12 cellular contexts compared by ENCODE assay signal in genomic region chr3:153767601-153768558, GRCh38.
A peak's percentile ranks its signal among the peaks of the same experiment; 100 is the strongest.
DNase-seq lines count a peak whose midpoint lies in the region; ATAC-seq and TF ChIP-seq lines count a peak whose summit lies in the region.
"Had no signal": no experiment of that assay in that cellular context is flagged by ENCODE, and none has a peak within 500 bp of the region (broad histone marks: within the 10 kb centered on the region; RNA-seq: fewer than 3 reads in every experiment).

No MANE protein-coding gene starts in this region.

- no peaks in the 10 kb centered on the region for H3K36me3 ChIP-seq in left lung
- H3K36me3 ChIP-seq in tibial nerve, result no peaks in the 10 kb centered on the region
- H3K36me3 ChIP-seq: cardiac muscle cell had no signal

- DNase-seq in left lung (no peak), pons (ENCODE audit: low spot score) (no peak), NCI-H82 (lab: John Stamatoyannopoulos, UW) (no peak), tibial nerve (ENCODE audit: low spot score in 2 of 2) (no peak)
- DNase-seq: NCI-H1436 treated with DMSO at 0.1 percent for 48 hours, Right ventricle myocardium superior had no signal

- 90 to 91% methylated on average over 8 to 9 of the region's 9 CpGs for WGBS in tibial nerve, 2 donors

- TF ChIP-seq CTCF in left lung (IDR thresholded peaks at IDR 0.05) (no peak), tibial nerve (IDR thresholded peaks at IDR 0.05) (no peak)

- no peak for TF ChIP-seq EP300 in tibial nerve (IDR thresholded peaks at IDR 0.05)

- H3K4me1 ChIP-seq in left lung, result no peaks in the 10 kb centered on the region
- H3K4me1 ChIP-seq in tibial nerve, result no peaks in the 10 kb centered on the region
- H3K4me1 ChIP-seq: parathyroid adenoma had no signal

- H3K4me3 ChIP-seq in left lung (no peak overlapping the region), tibial nerve (no peak overlapping the region)
- H3K4me3 ChIP-seq: cardiac muscle cell had no signal

- intact Hi-C loops in left lung (cut with DNase I), result loop anchor here in 1 of 2 donors (5.0 to 10.0 kb wide), 2 partner anchors 606 to 723 kb away; partner anchors contain the start of gene RAP2B

- no peak for TF ChIP-seq POLR2A in tibial nerve (IDR thresholded peaks at IDR 0.05)

- H3K27ac ChIP-seq in left lung (no peak overlapping the region), tibial nerve (no peak overlapping the region)
- H3K27ac ChIP-seq: cardiac muscle cell, parathyroid adenoma had no signal

- H3K9me3 ChIP-seq in left lung, result peaks cover 0 to 7% of the 10 kb centered on the region in 2 donors
- H3K9me3 ChIP-seq in tibial nerve, result peaks cover 0 to 15% (median 7%) of the 10 kb centered on the region in 4 donors

- ATAC-seq in GM18498 (IDR thresholded peaks at IDR 0.05; ENCODE audit: unreplicated experiment) (peak; percentile 27), GM21381 (IDR thresholded peaks at IDR 0.05; ENCODE audit: unreplicated experiment) (peak; percentile 14), HG03432 (IDR thresholded peaks at IDR 0.05; ENCODE audit: unreplicated experiment) (peak; percentile 25), left lung (peak; percentile 21), SK-N-SH treated with all-trans-retinoic acid at 6 μM for 48 hours (no peak)

- no peaks in the 10 kb centered on the region for H3K27me3 ChIP-seq in left lung
- no peaks in the 10 kb centered on the region for H3K27me3 ChIP-seq in tibial nerve
- H3K27me3 ChIP-seq: cardiac muscle cell had no signal

TF ChIP-seq in SK-N-SH treated with all-trans-retinoic acid at 6 μM for 48 hours, 23 proteins besides CTCF, POLR2A, EP300 and RAD21:
- TF ChIP-seq ESRRG (CRISPR knock-in tag; IDR thresholded peaks at IDR 0.05), result no peak
- TF ChIP-seq CSDC2 (CRISPR knock-in tag; IDR thresholded peaks at IDR 0.05), result no peak
- no peak for TF ChIP-seq TSHZ2 (CRISPR knock-in tag; IDR thresholded peaks at IDR 0.05)
- TF ChIP-seq PPARA (CRISPR knock-in tag; IDR thresholded peaks at IDR 0.05; ENCODE audit: borderline replicate concordance), result no peak
- no peak for TF ChIP-seq RARB (CRISPR knock-in tag; IDR thresholded peaks at IDR 0.05)
- no peak for TF ChIP-seq ZC3H10 (CRISPR knock-in tag; IDR thresholded peaks at IDR 0.05)
- TF ChIP-seq, protein P1, sequence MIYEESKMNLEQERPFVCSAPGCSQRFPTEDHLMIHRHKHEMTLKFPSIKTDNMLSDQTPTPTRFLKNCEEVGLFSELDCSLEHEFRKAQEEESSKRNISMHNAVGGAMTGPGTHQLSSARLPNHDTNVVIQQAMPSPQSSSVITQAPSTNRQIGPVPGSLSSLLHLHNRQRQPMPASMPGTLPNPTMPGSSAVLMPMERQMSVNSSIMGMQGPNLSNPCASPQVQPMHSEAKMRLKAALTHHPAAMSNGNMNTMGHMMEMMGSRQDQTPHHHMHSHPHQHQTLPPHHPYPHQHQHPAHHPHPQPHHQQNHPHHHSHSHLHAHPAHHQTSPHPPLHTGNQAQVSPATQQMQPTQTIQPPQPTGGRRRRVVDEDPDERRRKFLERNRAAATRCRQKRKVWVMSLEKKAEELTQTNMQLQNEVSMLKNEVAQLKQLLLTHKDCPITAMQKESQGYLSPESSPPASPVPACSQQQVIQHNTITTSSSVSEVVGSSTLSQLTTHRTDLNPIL (CRISPR knock-in tag; IDR thresholded peaks at IDR 0.05; ENCODE audit: low read depth), result no peak
- TF ChIP-seq OSR1 (CRISPR knock-in tag; IDR thresholded peaks at IDR 0.05), result no peak
- no peak for TF ChIP-seq ZFP30 (CRISPR knock-in tag; IDR thresholded peaks at IDR 0.05)
- no peak for TF ChIP-seq TOX (CRISPR knock-in tag; IDR thresholded peaks at IDR 0.05; ENCODE audit: borderline replicate concordance)
- TF ChIP-seq SNAI2 (CRISPR knock-in tag; IDR thresholded peaks at IDR 0.05), result no peak
- no peak for TF ChIP-seq ZNF8 (CRISPR knock-in tag; IDR thresholded peaks at IDR 0.05)
